In genomic region chr20:49278036-49278816, GRCh38 we compare ENCODE assay signal across 8 cellular contexts. TPM values are rescaled to one million over a fixed set of nuclear protein-coding genes. Genes with fewer than 3 reads are reported as not detected.
DNase-seq lines count a peak whose midpoint lies in the region; ATAC-seq and TF ChIP-seq lines count a peak whose summit lies in the region.

Gene ZNFX1, minus strand, starts transcription at chr20:49278057. Its CDS starts 2,218 bp downstream, at chr20:49275839.

- no peaks in the 10 kb centered on the region for H3K9me2 ChIP-seq in DOHH2 (replicated peaks; ENCODE audit: control insufficient read depth, low read length)
- H3K9me2 ChIP-seq in GM23338 (ENCODE audit: insufficient read depth) = 0 out of 2 replicates have a peak, but pooled peaks cover 4% of the 10 kb centered on the region

- H3K9me3 Mint-ChIP-seq in GM23338 = peaks cover 54% of the 10 kb centered on the region
- peaks cover 4 to 51% (median 36%) of the 10 kb centered on the region in 11 donors for H3K9me3 Mint-ChIP-seq in naive thymus-derived CD4-positive, alpha-beta T cell
- H3K9me3 Mint-ChIP-seq in stimulated activated naive B cell treated with anti-CD40 and anti-IgM and Interleukin-4, amounts not matched to agents 10 μg/mL and 1 μg/mL and 100 μg/mL, for 72 hours = peaks cover 20 to 23% of the 10 kb centered on the region in 2 donors

- peak; percentile 85 for ATAC-seq in GM23338
- ATAC-seq in naive thymus-derived CD4-positive, alpha-beta T cell = peak; percentile 92
- peak; percentile 74 to 82 for ATAC-seq in stimulated activated naive B cell treated with anti-CD40 and anti-IgM and Interleukin-4, amounts not matched to agents 10 μg/mL and 1 μg/mL and 100 μg/mL, for 72 hours (replicated peaks)

- H2AFZ ChIP-seq in GM23338 = peak within 1 kb of the TSS; percentile 82; the same call in 1 of the 2 replicates

- H3K9me3 ChIP-seq in DOHH2 (ENCODE audit: control insufficient read depth, insufficient read depth, low read length) = peaks cover 3% of the 10 kb centered on the region; the same call in 1 of the 2 replicates
- H3K9me3 ChIP-seq in naive thymus-derived CD4-positive, alpha-beta T cell (ENCODE audit: control insufficient read depth in 2 of 3, low read length in 3 of 3) = peaks cover 14 to 35% (median 21%) of the 10 kb centered on the region in 3 experiments

- peaks cover 78% of the 10 kb centered on the region for H3K36me3 Mint-ChIP-seq in GM23338 (ENCODE audit: low read depth)
- peaks cover 22 to 77% (median 61%) of the 10 kb centered on the region in 5 donors for H3K36me3 Mint-ChIP-seq in naive thymus-derived CD4-positive, alpha-beta T cell
- H3K36me3 Mint-ChIP-seq in stimulated activated naive B cell treated with anti-CD40 and anti-IgM and Interleukin-4, amounts not matched to agents 10 μg/mL and 1 μg/mL and 100 μg/mL, for 72 hours = peaks cover 60 to 72% of the 10 kb centered on the region in 2 donors

- H3K4me3 Mint-ChIP-seq in GM23338 = peak within 1 kb of the TSS; percentile 100
- peak within 1 kb of the TSS; percentile 91 to 100 (median 97) for H3K4me3 Mint-ChIP-seq in naive thymus-derived CD4-positive, alpha-beta T cell
- peak within 1 kb of the TSS; percentile 92 to 95 for H3K4me3 Mint-ChIP-seq in stimulated activated naive B cell treated with anti-CD40 and anti-IgM and Interleukin-4, amounts not matched to agents 10 μg/mL and 1 μg/mL and 100 μg/mL, for 72 hours

- H3K4me1 ChIP-seq in DOHH2 (ENCODE audit: control insufficient read depth, low read length) (peaks cover 56% of the 10 kb centered on the region), GM23338 (ENCODE audit: insufficient read depth) (peaks cover 24% of the 10 kb centered on the region)
- peaks cover 37 to 61% of the 10 kb centered on the region in 2 donors for H3K4me1 ChIP-seq in naive thymus-derived CD4-positive, alpha-beta T cell (ENCODE audit: control insufficient read depth in 2 of 2, insufficient read depth in 2 of 2, low read length in 2 of 2)

- peaks cover 50% of the 10 kb centered on the region for H3K27me3 Mint-ChIP-seq in GM23338 (ENCODE audit: insufficient read depth, low read depth, poor library complexity)
- peaks cover 0 to 4% (median 0%) of the 10 kb centered on the region in 5 donors for H3K27me3 Mint-ChIP-seq in naive thymus-derived CD4-positive, alpha-beta T cell
- H3K27me3 Mint-ChIP-seq in stimulated activated naive B cell treated with anti-CD40 and anti-IgM and Interleukin-4, amounts not matched to agents 10 μg/mL and 1 μg/mL and 100 μg/mL, for 72 hours = peaks cover 0 to 5% of the 10 kb centered on the region in 2 donors

- peak; percentile 27 for TF ChIP-seq CTCF in DOHH2 (IDR thresholded peaks at IDR 0.05; ENCODE audit: low read depth, low read length, poor library complexity, severe bottlenecking)
- TF ChIP-seq CTCF in GM23338 (conservative IDR thresholded peaks at IDR 0.05; ENCODE audit: low read depth in 2 of 2) = no peak

- H3F3A ChIP-seq in DOHH2 (ENCODE audit: control insufficient read depth, insufficient read depth) = peaks cover 58% of the 10 kb centered on the region
- peaks cover 53% of the 10 kb centered on the region for H3F3A ChIP-seq in GM23338 (replicated peaks; ENCODE audit: low read depth)

- intact Hi-C loops in naive thymus-derived CD4-positive, alpha-beta T cell (cut with micrococcal nuclease) = loop anchor here (1.0 to 10.0 kb wide), 12 partner anchors 45 to 1921 kb away; partner anchors contain the start of genes CSE1L (in 2 of the 2), DDX27 (in 2 of the 2), STAU1 (in 2 of the 2) and ARFGEF2 (in 1 of the 2)

- H3K27me3 ChIP-seq in DOHH2 (ENCODE audit: control insufficient read depth, low read length) (no peaks in the 10 kb centered on the region), GM23338 (ENCODE audit: insufficient read depth) (no peaks in the 10 kb centered on the region)
- no peaks in the 10 kb centered on the region for H3K27me3 ChIP-seq in naive thymus-derived CD4-positive, alpha-beta T cell (ENCODE audit: control insufficient read depth in 2 of 2, insufficient read depth in 2 of 2, low read length in 2 of 2)

- POLR2A ChIA-PET in naive thymus-derived CD4-positive, alpha-beta T cell (lab: Charles Lee) = interaction anchor here (0.7 to 2.2 kb wide), 13 partner anchors 9 to 233 kb away, joined by 3 to 17 read pairs (median 6); partner anchors contain the start of genes CSE1L and DDX27

- peaks cover 36% of the 10 kb centered on the region for H3K4me1 Mint-ChIP-seq in GM23338
- peaks cover 52 to 80% (median 67%) of the 10 kb centered on the region in 7 donors for H3K4me1 Mint-ChIP-seq in naive thymus-derived CD4-positive, alpha-beta T cell
- H3K4me1 Mint-ChIP-seq in stimulated activated naive B cell treated with anti-CD40 and anti-IgM and Interleukin-4, amounts not matched to agents 10 μg/mL and 1 μg/mL and 100 μg/mL, for 72 hours = peaks cover 42 to 58% of the 10 kb centered on the region in 2 donors

- H4K20me1 ChIP-seq in DOHH2 (ENCODE audit: control insufficient read depth, insufficient read depth, low read depth, low read length) = peaks cover 41% of the 10 kb centered on the region
- peaks cover 42% of the 10 kb centered on the region for H4K20me1 ChIP-seq in GM23338 (replicated peaks; ENCODE audit: insufficient read depth)

- CTCF ChIA-PET in naive thymus-derived CD4-positive, alpha-beta T cell (lab: Charles Lee) = no interaction called here

- peak within 1 kb of the TSS; percentile 96 for H3K4me2 ChIP-seq in DOHH2 (ENCODE audit: low read length)
- peak within 1 kb of the TSS; percentile 85 for H3K4me2 ChIP-seq in GM23338

- H3K4me3 ChIP-seq in DOHH2 (ENCODE audit: low read length) (peak within 1 kb of the TSS; percentile 94), GM23338 (peak within 1 kb of the TSS; percentile 100)
- peak within 1 kb of the TSS; percentile 80 for H3K4me3 ChIP-seq in naive thymus-derived CD4-positive, alpha-beta T cell (ENCODE audit: low read length)

- H3K79me2 ChIP-seq in DOHH2 (ENCODE audit: control insufficient read depth, low read length) (peaks cover 82% of the 10 kb centered on the region), GM23338 (replicated peaks; ENCODE audit: insufficient read depth) (peaks cover 75% of the 10 kb centered on the region)

- peak within 1 kb of the TSS; percentile 99 for H3K27ac Mint-ChIP-seq in GM23338
- H3K27ac Mint-ChIP-seq in naive thymus-derived CD4-positive, alpha-beta T cell = peak within 1 kb of the TSS; percentile 90 to 99 (median 97)
- peak within 1 kb of the TSS; percentile 99 for H3K27ac Mint-ChIP-seq in stimulated activated naive B cell treated with anti-CD40 and anti-IgM and Interleukin-4, amounts not matched to agents 10 μg/mL and 1 μg/mL and 100 μg/mL, for 72 hours

- H3K27ac ChIP-seq in DOHH2 (ENCODE audit: low read depth, low read length) (peak within 1 kb of the TSS; percentile 87), GM23338 (ENCODE audit: low read depth) (peak within 1 kb of the TSS; percentile 94)
- H3K27ac ChIP-seq in naive thymus-derived CD4-positive, alpha-beta T cell (ENCODE audit: low read depth, low read length) = peak within 1 kb of the TSS; percentile 95

- H3K36me3 ChIP-seq in DOHH2 (ENCODE audit: control insufficient read depth, low read length) = peaks cover 73% of the 10 kb centered on the region
- peaks cover 59% of the 10 kb centered on the region for H3K36me3 ChIP-seq in GM23338 (ENCODE audit: insufficient read depth)
- H3K36me3 ChIP-seq in naive thymus-derived CD4-positive, alpha-beta T cell (ENCODE audit: control insufficient read depth in 2 of 3, insufficient read depth in 3 of 3, low read length in 3 of 3) = peaks cover 37 to 67% (median 45%) of the 10 kb centered on the region in 3 experiments

- peak; percentile 99 for DNase-seq in GM23338 (ENCODE audit: low spot score)
- peak; percentile 98 for DNase-seq in LHCN-M2 (ENCODE audit: low read depth)
- DNase-seq in RPMI8226 = peak; percentile 99
- DNase-seq in activated T-helper 1 cell treated with anti-CD3 and anti-CD28 coated beads, Interleukin-2, amount 50 U/mL, for 16 hours (ENCODE audit: low read depth in 1 of 2, low spot score in 1 of 2) = peak; percentile 97 to 98
- peak; percentile 97 for DNase-seq in fibroblast of gingiva (ENCODE audit: low read depth)
- peak; percentile 94 to 99 (median 97) for DNase-seq in naive thymus-derived CD4-positive, alpha-beta T cell
- DNase-seq in stimulated activated naive B cell treated with anti-CD40 and anti-IgM and Interleukin-4, amounts not matched to agents 10 μg/mL and 1 μg/mL and 100 μg/mL, for 72 hours = peak; percentile 97

TF ChIP-seq in GM23338, 12 proteins besides CTCF, POLR2A, EP300 and RAD21:
- TF ChIP-seq EZH2phosphoT487 (IDR thresholded peaks at IDR 0.05; ENCODE audit: unreplicated experiment) (no peak), POLR2AphosphoS5 (IDR thresholded peaks at IDR 0.05; ENCODE audit: low read depth) (peak; percentile 100), ZNF331 (CRISPR knock-in tag; IDR thresholded peaks at IDR 0.05; ENCODE audit: low read depth) (no peak), CREB1 (CRISPR knock-in tag; IDR thresholded peaks at IDR 0.05; ENCODE audit: low read depth) (peak; percentile 57), ETS1 (IDR thresholded peaks at IDR 0.05) (peak; percentile 84)

RNA-seq across cellular contexts. Expression of gene ZNFX1, which starts in this region (rescaled TPM):
- total RNA-seq in GM23338 (2014; rRNA removed; shearing (Covaris generic)) = 11.1 and 12.1 TPM in 2 replicates
- 6.1 and 6.2 TPM in 2 replicates for polyA plus RNA-seq in GM23338 (2016; fragmentation: Nextera tagmentation; extraction: Ambion mirVana)
- total RNA-seq in LHCN-M2 (2014; rRNA removed) = 42.9 and 55.8 TPM in 2 replicates
- polyA plus RNA-seq in LHCN-M2 (2012) = 29.5 TPM
- total RNA-seq in naive thymus-derived CD4-positive, alpha-beta T cell = 10 to 100 TPM; 45.0 to 83.7 (median 62.2) TPM
- 10 to 100 TPM; 34.5 to 79.5 TPM for polyA plus RNA-seq in naive thymus-derived CD4-positive, alpha-beta T cell

Comparison
In these comparisons a context has a peak if more than half of its experiments do, and no peak if none do; other contexts are left out.
1. Peak in every context shown above with its lines: DNase-seq, ATAC-seq, H3K4me3 ChIP-seq and H3K27ac ChIP-seq.